ENCODE assay signal across 8 cellular contexts in genomic region chr1:247103777-247104591, GRCh38.
A peak's percentile ranks its signal among the peaks of the same experiment; 100 is the strongest.
DNase-seq lines count a peak whose midpoint lies in the region; ATAC-seq and TF ChIP-seq lines count a peak whose summit lies in the region.

TSS of gene ZNF669 (minus strand) at chr1:247104356. CDS start at chr1:247104199, 157 bp downstream.

- no peaks in the 10 kb centered on the region for H4K20me1 ChIP-seq in BLaER1

- H3K4me3 ChIP-seq in BLaER1 = peak within 1 kb of the TSS; percentile 100
- peak within 1 kb of the TSS; percentile 90 for H3K4me3 ChIP-seq in coronary artery

- ATAC-seq in GM19324 (IDR thresholded peaks at IDR 0.05; ENCODE audit: low FRiP score, unreplicated experiment) = peak; percentile 100
- ATAC-seq in HG03460 (IDR thresholded peaks at IDR 0.05; ENCODE audit: unreplicated experiment) = peak; percentile 99

- peaks cover 12% of the 10 kb centered on the region for H3K27me3 ChIP-seq in BLaER1

- peaks cover 41% of the 10 kb centered on the region for H3K36me3 ChIP-seq in BLaER1

- H3K4me2 ChIP-seq in BLaER1 = peak within 1 kb of the TSS; percentile 80

- peak within 1 kb of the TSS; percentile 98 for H3K27ac ChIP-seq in BLaER1
- H3K27ac ChIP-seq in coronary artery = peak within 1 kb of the TSS; percentile 67 to 84

- H3K9me3 ChIP-seq in BLaER1 = peaks cover 82% of the 10 kb centered on the region

- H3K9ac ChIP-seq in BLaER1 = peak within 1 kb of the TSS; percentile 98

- peak; percentile 60 for DNase-seq in NCI-H524 treated with DMSO at 0.1 percent for 48 hours (lab: John Stamatoyannopoulos, UW)
- DNase-seq in activated CD4-positive, alpha-beta T cell treated with anti-CD3 and anti-CD28 coated beads for 4 hours = peak; percentile 87
- peak; percentile 98 for DNase-seq in coronary artery (ENCODE audit: low spot score)
- DNase-seq in left kidney (ENCODE audit: low read depth, low spot score) = peak; percentile 99
- DNase-seq in stimulated activated CD4-positive, alpha-beta T cell treated with anti-CD3 and anti-CD28 coated beads, Interleukin-1b, Interleukin-23, amount 100 ng/mL, for 48 hours = peak; percentile 94

- TF ChIP-seq CTCF in coronary artery (IDR thresholded peaks at IDR 0.05) = no peak

- peaks cover 16% of the 10 kb centered on the region for H3K4me1 ChIP-seq in BLaER1

Comparison
In these comparisons a context has a peak if more than half of its experiments do, and no peak if none do; other contexts are left out.
1. Peak in every context shown above with its lines: DNase-seq, ATAC-seq, H3K4me3 ChIP-seq and H3K27ac ChIP-seq.